In genomic region chr1:56644941-56645662, GRCh38 we compare ENCODE assay signal across 1 cellular context.
TF ChIP-seq lines count a peak whose summit lies in the region.

Gene PRKAA2 (plus strand): TSS chr1:56645314. CDS start chr1:56645388, 74 bp downstream.

TF ChIP-seq in HepG2, 621 proteins besides CTCF, POLR2A, EP300 and RAD21 (continued from another document and continues in another):
- TF ChIP-seq ZXDC (CRISPR knock-in tag; IDR thresholded peaks at IDR 0.05) (no peak), FOXA3 (CRISPR knock-in tag; IDR thresholded peaks at IDR 0.05) (no peak), TOPORS (CRISPR knock-in tag; IDR thresholded peaks at IDR 0.05) (peak; percentile 75), ATF7 (IDR thresholded peaks at IDR 0.05) (no peak), ATF7 (CRISPR knock-in tag; IDR thresholded peaks at IDR 0.05) (no peak), ZNF704 (CRISPR knock-in tag; IDR thresholded peaks at IDR 0.05; ENCODE audit: borderline replicate concordance) (no peak), ZNF512 (CRISPR knock-in tag; IDR thresholded peaks at IDR 0.05) (no peak), THYN1 (CRISPR knock-in tag; IDR thresholded peaks at IDR 0.05; ENCODE audit: borderline replicate concordance, low read depth) (no peak), ZNF225 (CRISPR knock-in tag; IDR thresholded peaks at IDR 0.05) (0 out of 2 replicates have a peak, but pooled peaks have one; percentile 20), ELF3 (CRISPR knock-in tag; IDR thresholded peaks at IDR 0.05) (no peak; the same call in 1 of the 2 replicates), TEF (CRISPR knock-in tag; IDR thresholded peaks at IDR 0.05) (no peak), SP4 (CRISPR knock-in tag; IDR thresholded peaks at IDR 0.05) (peak; percentile 73), AGO2 (optimal IDR thresholded peaks at IDR 0.05; ENCODE audit: low read depth, low read length) (peak; percentile 8), HMGXB4 (CRISPR knock-in tag; IDR thresholded peaks at IDR 0.05; ENCODE audit: borderline replicate concordance in 1 of 2, low read depth in 1 of 2) (peak in 1 of 2 experiments; percentile 72; a peak in 2 of 4 replicates), KDM3A (CRISPR knock-in tag; IDR thresholded peaks at IDR 0.05; ENCODE audit: low read depth) (no peak), ASH2L (IDR thresholded peaks at IDR 0.05; ENCODE audit: insufficient read length, low read depth, low read length) (peak; percentile 77), PHF21A (CRISPR knock-in tag; IDR thresholded peaks at IDR 0.05) (peak; percentile 49), SALL1 (CRISPR knock-in tag; IDR thresholded peaks at IDR 0.05) (peak; percentile 71), MAFG (CRISPR knock-in tag; IDR thresholded peaks at IDR 0.05) (no peak), ZBTB49 (CRISPR knock-in tag; IDR thresholded peaks at IDR 0.05; ENCODE audit: borderline replicate concordance) (no peak), FOXC1 (CRISPR knock-in tag; IDR thresholded peaks at IDR 0.05; ENCODE audit: borderline replicate concordance) (no peak), KIAA2018 (CRISPR knock-in tag; IDR thresholded peaks at IDR 0.05; ENCODE audit: borderline replicate concordance) (no peak), MTA3 (CRISPR knock-in tag; IDR thresholded peaks at IDR 0.05) (no peak), BCLAF1 (IDR thresholded peaks at IDR 0.05) (no peak), KDM5B (CRISPR knock-in tag; IDR thresholded peaks at IDR 0.05; ENCODE audit: borderline replicate concordance) (no peak; the same call in 1 of the 2 replicates), REST (IDR thresholded peaks at IDR 0.05; ENCODE audit: borderline replicate concordance in 1 of 2, low read depth in 1 of 2, low read length in 2 of 2) (no peak), ZNF773 (CRISPR knock-in tag; IDR thresholded peaks at IDR 0.05; ENCODE audit: borderline replicate concordance) (peak; percentile 80; the same call in 1 of the 2 replicates), RCOR2 (CRISPR knock-in tag; IDR thresholded peaks at IDR 0.05) (no peak)
